8 cellular contexts compared by ENCODE assay signal in the genomic region with DNA sequence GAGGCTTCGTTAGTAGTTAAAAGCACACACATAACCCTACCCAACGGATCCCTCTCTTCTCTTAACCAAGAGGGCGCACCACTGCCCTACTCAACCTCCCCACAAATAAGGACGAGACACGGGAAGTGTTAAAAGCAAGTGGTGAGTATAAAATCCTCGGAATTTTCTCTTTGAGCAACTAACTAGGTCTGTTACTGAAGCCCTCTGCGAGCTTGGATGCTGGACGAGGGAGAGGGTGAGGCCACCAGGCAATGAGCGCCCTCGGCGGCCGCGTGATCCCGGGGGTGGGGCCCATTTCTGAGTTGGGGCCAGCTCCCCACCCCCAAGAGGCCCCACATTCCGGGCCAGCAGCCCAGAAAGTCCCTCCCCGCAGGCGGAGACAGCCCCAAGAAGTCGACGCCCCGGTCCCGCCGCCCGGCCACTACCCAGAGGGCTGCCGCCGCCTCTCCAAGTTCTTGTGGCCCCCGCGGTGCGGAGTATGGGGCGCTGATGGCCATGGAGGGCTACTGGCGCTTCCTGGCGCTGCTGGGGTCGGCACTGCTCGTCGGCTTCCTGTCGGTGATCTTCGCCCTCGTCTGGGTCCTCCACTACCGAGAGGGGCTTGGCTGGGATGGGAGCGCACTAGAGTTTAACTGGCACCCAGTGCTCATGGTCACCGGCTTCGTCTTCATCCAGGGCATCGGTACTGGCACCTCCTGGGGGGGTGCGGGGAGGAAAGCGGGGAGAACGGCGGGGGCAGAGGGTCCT. TPM values are rescaled to one million over a fixed set of nuclear protein-coding genes. Genes with fewer than 3 reads are reported as not detected.
DNase-seq lines count a peak whose midpoint lies in the region; ATAC-seq lines count a peak whose summit lies in the region.

A gene with protein sequence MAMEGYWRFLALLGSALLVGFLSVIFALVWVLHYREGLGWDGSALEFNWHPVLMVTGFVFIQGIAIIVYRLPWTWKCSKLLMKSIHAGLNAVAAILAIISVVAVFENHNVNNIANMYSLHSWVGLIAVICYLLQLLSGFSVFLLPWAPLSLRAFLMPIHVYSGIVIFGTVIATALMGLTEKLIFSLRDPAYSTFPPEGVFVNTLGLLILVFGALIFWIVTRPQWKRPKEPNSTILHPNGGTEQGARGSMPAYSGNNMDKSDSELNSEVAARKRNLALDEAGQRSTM (plus strand): TSS at position 418 of the 747 bp plus-strand sequence. CDS start 72 bp downstream, at position 490.

- no peaks in the 10 kb centered on the region for H3K27me3 ChIP-seq in SJSA1 (replicated peaks)

- H3K36me3 ChIP-seq in SJSA1: no peaks in the 10 kb centered on the region

- peak; percentile 59 for ATAC-seq in GM18517 (IDR thresholded peaks at IDR 0.05; ENCODE audit: unreplicated experiment)
- peak; percentile 34 for ATAC-seq in HG03108 (IDR thresholded peaks at IDR 0.05; ENCODE audit: unreplicated experiment)

- DNase-seq in Ammon's horn (ENCODE audit: low spot score) (peak; percentile 90), SJSA1 (ENCODE audit: low read depth in 1 of 2, low spot score in 2 of 2) (peak; percentile 79 to 80), kidney tubule cell (ENCODE audit: low spot score) (peak; percentile 16), NCI-H2196 (lab: John Stamatoyannopoulos, UW; ENCODE audit: unreplicated experiment) (no peak)
- DNase-seq in stimulated activated CD4-positive, alpha-beta T cell treated with anti-CD3 and anti-CD28 coated beads, Interleukin-4, amount 100 ng/mL, for 1 hour: peak; percentile 2

- peak within 1 kb of the TSS; percentile 53 for H3K27ac ChIP-seq in SJSA1
- peak within 1 kb of the TSS; percentile 91 for H3K27ac ChIP-seq in cingulate gyrus (ENCODE audit: low read depth, low read length)

- H3K9me3 ChIP-seq in SJSA1 (replicated peaks): no peaks in the 10 kb centered on the region

- peak within 1 kb of the TSS; percentile 63 for H3K4me3 ChIP-seq in SJSA1

- H3K4me1 ChIP-seq in SJSA1 (replicated peaks): peaks cover 16% of the 10 kb centered on the region

RNA-seq across cellular contexts. Expression of the gene that starts here (rescaled TPM):
- 49.7 and 66.5 TPM in 2 replicates for total RNA-seq in SJSA1 (2014; rRNA removed; shearing (Covaris generic))
